ENCODE assay signal across 9 cellular contexts in the genomic region with DNA sequence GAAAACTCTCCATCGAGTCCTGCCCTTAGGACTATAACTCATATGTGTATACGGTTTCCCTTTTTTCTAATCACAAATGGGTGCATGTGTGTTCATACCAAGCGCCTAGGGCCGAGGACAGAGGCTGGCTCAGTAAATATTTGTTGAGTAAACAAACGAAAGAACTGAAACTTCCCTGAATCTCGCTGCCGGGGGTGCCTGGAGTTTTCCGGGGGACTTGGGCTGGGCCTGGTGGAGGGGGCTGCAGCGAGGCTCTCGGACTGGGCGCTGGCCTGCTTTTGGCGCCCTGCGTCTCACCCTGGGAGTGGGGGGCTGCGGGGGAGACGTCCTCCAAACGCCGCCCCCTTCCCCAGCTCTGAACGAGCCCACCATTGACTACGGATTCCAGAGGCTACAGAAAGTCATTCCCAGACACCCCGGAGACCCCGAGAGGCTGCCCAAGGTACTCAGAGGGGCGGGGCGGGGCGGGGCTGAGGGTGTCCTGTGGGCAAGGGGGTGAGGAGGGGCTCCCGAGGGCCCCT. TPM values are rescaled to one million over a fixed set of nuclear protein-coding genes. Genes with fewer than 3 reads are reported as not detected.
DNase-seq lines count a peak whose midpoint lies in the region; ATAC-seq and TF ChIP-seq lines count a peak whose summit lies in the region.
"Had no signal": no experiment of that assay in that cellular context is flagged by ENCODE, and none has a peak within 500 bp of the region (broad histone marks: within the 10 kb centered on the region; RNA-seq: fewer than 3 reads in every experiment).

No MANE protein-coding gene starts in this region.

- H3K9me3 ChIP-seq in BLaER1, result no peaks in the 10 kb centered on the region
- H3K9me3 ChIP-seq in Karpas-422 (ENCODE audit: low read length), result no peaks in the 10 kb centered on the region

- H3K27ac ChIP-seq in BLaER1 (no peak overlapping the region), Karpas-422 (ENCODE audit: low read length) (peak overlapping the region; percentile 95), coronary artery (peak overlapping the region in 1 of 2 donors; percentile 33)

- H3K27me3 ChIP-seq in BLaER1, result peaks cover 69% of the 10 kb centered on the region
- no peaks in the 10 kb centered on the region for H3K27me3 ChIP-seq in Karpas-422 (ENCODE audit: low read length)

- TF ChIP-seq CTCF in coronary artery (IDR thresholded peaks at IDR 0.05) (no peak), nephron (IDR thresholded peaks at IDR 0.05; ENCODE audit: unreplicated experiment in 3 of 3) (no peak)

- peak overlapping the region; percentile 57 to 77 (median 67) for H3K4me3 Mint-ChIP-seq in nephron

- DNase-seq in Karpas-422, result no peak
- no peak for DNase-seq in coronary artery (ENCODE audit: low spot score)
- DNase-seq in mucosa of gallbladder (ENCODE audit: low spot score), result no peak
- no peak for DNase-seq in NCI-H2081 treated with DMSO at 0.1 percent for 48 hours (lab: John Stamatoyannopoulos, UW)

- H3K4me2 ChIP-seq in BLaER1 (peak overlapping the region; percentile 79), Karpas-422 (ENCODE audit: low read depth, low read length, poor library complexity, severe bottlenecking) (peak overlapping the region; percentile 76)

- H3K27ac Mint-ChIP-seq in nephron, result no peak overlapping the region

- H4K20me1 ChIP-seq in BLaER1, result peaks cover 48% of the 10 kb centered on the region
- H4K20me1 ChIP-seq in Karpas-422 (ENCODE audit: insufficient read depth, low read depth, low read length), result no peaks in the 10 kb centered on the region

- H3K9me2 ChIP-seq in Karpas-422 (replicated peaks; ENCODE audit: insufficient read depth, low read length), result no peaks in the 10 kb centered on the region

- ATAC-seq in GM18517 (IDR thresholded peaks at IDR 0.05; ENCODE audit: unreplicated experiment) (no peak), GM19455 (IDR thresholded peaks at IDR 0.05; ENCODE audit: unreplicated experiment) (no peak)

- no peaks in the 10 kb centered on the region for H3K36me3 ChIP-seq in BLaER1
- no peaks in the 10 kb centered on the region for H3K36me3 ChIP-seq in Karpas-422 (ENCODE audit: insufficient read depth, low read length)

- H3K4me1 ChIP-seq in BLaER1 (peaks cover 24% of the 10 kb centered on the region), Karpas-422 (ENCODE audit: low read length) (peaks cover 67% of the 10 kb centered on the region)

- H3K9me3 Mint-ChIP-seq in nephron, result no peaks in the 10 kb centered on the region

- peak overlapping the region; percentile 65; the same call in 1 of the 2 replicates for H2AFZ ChIP-seq in Karpas-422 (ENCODE audit: low read length)

- no peaks in the 10 kb centered on the region for H3K36me3 Mint-ChIP-seq in nephron (ENCODE audit: low read depth)

- H3K27me3 Mint-ChIP-seq in nephron (ENCODE audit: low read depth), result peaks cover 85% of the 10 kb centered on the region

- H3K9ac ChIP-seq in BLaER1 (no peak overlapping the region), Karpas-422 (ENCODE audit: low read length) (peak overlapping the region; percentile 80)

- no peaks in the 10 kb centered on the region for H3K79me2 ChIP-seq in Karpas-422 (ENCODE audit: low read length)

- H3K4me3 ChIP-seq in BLaER1 (peak overlapping the region; percentile 61), Karpas-422 (ENCODE audit: low read length) (peak overlapping the region; percentile 52), coronary artery (peak overlapping the region; percentile 72)

- peaks cover 29% of the 10 kb centered on the region for H3K4me1 Mint-ChIP-seq in nephron

RNA-seq across cellular contexts. Expression of a gene that starts 49.0 kb away (rescaled TPM):
- not detected in 2 replicates for total RNA-seq in Karpas-422 (2014; rRNA removed; shearing (Covaris generic); ENCODE audit: low replicate concordance)
- total RNA-seq in mucosa of gallbladder, result 6.8 TPM
- total RNA-seq: LHCN-M2 had no signal

RNA-seq across cellular contexts. Expression of a gene that starts 58.8 kb away (rescaled TPM):
- 6.5 and 12.8 TPM in 2 replicates for total RNA-seq in Karpas-422 (2014; rRNA removed; shearing (Covaris generic); ENCODE audit: low replicate concordance)
- total RNA-seq in mucosa of gallbladder, result 12.7 TPM
